ENCODE assay signal across 3 cellular contexts in the genomic region with DNA sequence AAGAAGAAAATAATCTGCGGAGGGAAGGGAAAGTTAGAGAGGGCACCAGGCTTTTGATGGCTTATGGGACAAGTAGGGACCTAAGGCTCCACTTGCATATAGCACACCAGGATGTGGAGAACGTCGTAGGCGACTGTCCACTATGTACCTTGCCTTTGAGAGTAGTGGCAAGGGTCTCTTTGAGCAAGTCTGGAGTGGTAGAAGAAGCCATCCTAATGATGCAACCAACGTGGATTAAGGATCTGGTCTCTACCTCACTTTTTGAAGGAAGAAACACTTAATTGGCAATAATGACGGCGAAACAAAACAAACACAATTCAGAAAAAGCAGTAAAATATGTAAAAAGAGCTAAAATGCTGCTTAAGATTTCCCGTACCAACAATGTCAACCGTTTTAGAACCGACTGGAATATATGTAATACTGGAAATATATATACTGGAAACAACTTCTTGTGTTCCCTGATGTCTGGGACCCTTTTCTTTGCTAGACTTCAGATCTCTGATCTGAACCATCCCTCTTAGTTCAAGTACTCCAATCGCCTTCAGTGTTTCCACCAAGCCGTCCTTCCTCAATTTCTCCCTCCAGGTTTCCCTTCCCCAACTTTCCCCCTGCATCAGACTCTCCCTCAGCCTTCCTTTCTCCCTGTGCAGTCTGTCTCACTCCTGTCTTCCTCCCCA.
TF ChIP-seq lines count a peak whose summit lies in the region.

No MANE protein-coding gene starts in this region.

TF ChIP-seq in A549, 52 proteins besides CTCF, POLR2A, EP300 and RAD21:
- TF ChIP-seq HOXB5 (CRISPR knock-in tag; IDR thresholded peaks at IDR 0.05) (no peak), CEBPB (IDR thresholded peaks at IDR 0.05) (no peak), ZC3H11A (IDR thresholded peaks at IDR 0.05) (no peak), HMGXB4 (CRISPR knock-in tag; IDR thresholded peaks at IDR 0.05; ENCODE audit: borderline replicate concordance) (no peak), JUNB (IDR thresholded peaks at IDR 0.05) (no peak), MAZ (IDR thresholded peaks at IDR 0.05; ENCODE audit: borderline replicate concordance, low read depth, low read length) (no peak), FOSL2 (IDR thresholded peaks at IDR 0.05) (no peak), FOSL2 (CRISPR knock-in tag; IDR thresholded peaks at IDR 0.05) (no peak)

TF ChIP-seq in IMR-90, 13 proteins besides CTCF, POLR2A, EP300 and RAD21:
- TF ChIP-seq SMC3 (IDR thresholded peaks at IDR 0.05; ENCODE audit: low read depth, low read length) (no peak), CHD1 (IDR thresholded peaks at IDR 0.05; ENCODE audit: low read depth, low read length) (no peak), MAZ (IDR thresholded peaks at IDR 0.05; ENCODE audit: borderline replicate concordance, low read depth, low read length) (no peak), RFX5 (IDR thresholded peaks at IDR 0.05; ENCODE audit: low read depth, low read length) (no peak), MAFK (IDR thresholded peaks at IDR 0.05; ENCODE audit: low read depth, low read length) (no peak), MXI1 (IDR thresholded peaks at IDR 0.05; ENCODE audit: borderline replicate concordance, low read depth, low read length) (no peak), ELK1 (IDR thresholded peaks at IDR 0.05; ENCODE audit: borderline replicate concordance, low read depth, low read length) (no peak), FOS (IDR thresholded peaks at IDR 0.05; ENCODE audit: low read depth, low read length) (no peak), NFE2L2 (IDR thresholded peaks at IDR 0.05; ENCODE audit: low read depth, low read length) (no peak), RCOR1 (IDR thresholded peaks at IDR 0.05; ENCODE audit: insufficient replicate concordance, low read length) (no peak), BHLHE40 (IDR thresholded peaks at IDR 0.05; ENCODE audit: low read depth, low read length) (no peak), CEBPB (IDR thresholded peaks at IDR 0.05; ENCODE audit: low read depth, low read length) (no peak)
- TF ChIP-seq, protein P1, sequence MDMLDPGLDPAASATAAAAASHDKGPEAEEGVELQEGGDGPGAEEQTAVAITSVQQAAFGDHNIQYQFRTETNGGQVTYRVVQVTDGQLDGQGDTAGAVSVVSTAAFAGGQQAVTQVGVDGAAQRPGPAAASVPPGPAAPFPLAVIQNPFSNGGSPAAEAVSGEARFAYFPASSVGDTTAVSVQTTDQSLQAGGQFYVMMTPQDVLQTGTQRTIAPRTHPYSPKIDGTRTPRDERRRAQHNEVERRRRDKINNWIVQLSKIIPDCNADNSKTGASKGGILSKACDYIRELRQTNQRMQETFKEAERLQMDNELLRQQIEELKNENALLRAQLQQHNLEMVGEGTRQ (IDR thresholded peaks at IDR 0.05; ENCODE audit: low read depth, low read length), result no peak

TF ChIP-seq in HEK293T, 16 proteins besides CTCF, POLR2A, EP300 and RAD21:
- no peak for TF ChIP-seq ARNT (IDR thresholded peaks at IDR 0.05)
- TF ChIP-seq L3MBTL2 (conservative IDR thresholded peaks at IDR 0.05), result no peak
- TF ChIP-seq ELF4 (IDR thresholded peaks at IDR 0.05), result no peak
- TF ChIP-seq CTBP1 (IDR thresholded peaks at IDR 0.05; ENCODE audit: borderline replicate concordance), result no peak
- no peak for TF ChIP-seq SP1 (IDR thresholded peaks at IDR 0.05)
- no peak for TF ChIP-seq FOXK2 (IDR thresholded peaks at IDR 0.05)
TF ChIP-seq in HEK293T: peak in this region for 0.
